ENCODE assay signal across 19 cellular contexts in the genomic region with DNA sequence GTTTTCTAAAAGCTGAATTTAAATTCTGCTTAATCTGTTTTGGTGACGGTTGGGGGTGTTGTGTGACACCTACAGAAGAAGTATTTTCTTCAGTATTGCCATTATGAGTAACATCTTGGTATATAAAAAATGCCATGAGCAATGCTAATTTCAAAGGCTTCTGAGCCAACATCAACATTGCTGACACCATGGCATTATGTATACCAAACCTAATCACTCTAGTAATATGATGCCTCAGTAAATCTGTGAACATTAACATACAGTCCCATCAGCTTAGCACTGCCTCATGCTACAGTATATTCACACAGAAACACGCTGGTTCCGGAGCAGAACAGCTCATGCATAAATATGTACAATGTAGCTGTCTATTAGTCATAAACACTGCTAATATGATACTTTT.
DNase-seq lines count a peak whose midpoint lies in the region; ATAC-seq and TF ChIP-seq lines count a peak whose summit lies in the region.
"Had no signal": no experiment of that assay in that cellular context is flagged by ENCODE, and none has a peak within 500 bp of the region (broad histone marks: within the 10 kb centered on the region; RNA-seq: fewer than 3 reads in every experiment).

No MANE protein-coding gene starts in this region.

- intact Hi-C loops in Panc1 (cut with micrococcal nuclease; ENCODE audit: unreplicated experiment) = no loop called here

- no peaks in the 10 kb centered on the region for H3K36me3 ChIP-seq in Panc1 (ENCODE audit: control insufficient read depth, insufficient read depth, low read length)
- H3K36me3 ChIP-seq: cardiac muscle cell, sigmoid colon had no signal

- no peaks in the 10 kb centered on the region for H3K27me3 ChIP-seq in Panc1 (ENCODE audit: control insufficient read depth, insufficient read depth, low read length)
- H3K27me3 ChIP-seq: cardiac muscle cell, hepatocyte, sigmoid colon had no signal

- H3K9me3 ChIP-seq in Panc1 (ENCODE audit: control insufficient read depth, insufficient read depth, low read depth, low read length) = no peaks in the 10 kb centered on the region; the same call in 1 of the 2 replicates
- H3K9me3 ChIP-seq: sigmoid colon, SK-N-SH had no signal

- no peak overlapping the region for H3K27ac ChIP-seq in Panc1 (ENCODE audit: low read length)
- H3K27ac ChIP-seq: cardiac muscle cell, hepatocyte, sigmoid colon had no signal

- no peak overlapping the region for H3K4me3 ChIP-seq in Panc1 (ENCODE audit: low read depth in 2 of 2, low read length in 2 of 2)
- H3K4me3 ChIP-seq: cardiac muscle cell, GM12878, hepatocyte, sigmoid colon had no signal

- BruUV-seq in Panc1 (replicated peaks; lab: Mats Ljungman, UMichigan) = no TSS peak

- no peak for TF ChIP-seq EP300 in Ishikawa (IDR thresholded peaks at IDR 0.05; ENCODE audit: borderline replicate concordance)

- DNase-seq in DMS 273 (lab: John Stamatoyannopoulos, UW; ENCODE audit: unreplicated experiment) = peak; percentile 73
- DNase-seq in Panc1 (ENCODE audit: low read depth, low spot score) = peak; percentile 47
- peak; percentile 16 for DNase-seq in glomerular visceral epithelial cell (ENCODE audit: extremely low spot score)
- no peak for DNase-seq in COLO829 (ENCODE audit: low spot score)
- DNase-seq in activated CD4-positive, alpha-beta T cell treated with anti-CD3 and anti-CD28 coated beads, Interleukin-2, amount 50 U/mL, for 4 hours = no peak
- DNase-seq: activated T-cell treated with anti-CD3 and anti-CD28 coated beads, Interleukin-2, amount 50 U/mL, for 4 hours; NCI-H2107; nucleus accumbens; sigmoid colon; SK-N-SH; stimulated activated CD4-positive, alpha-beta T cell treated with anti-CD3 and anti-CD28 coated beads, Interleukin-4, amount 100 ng/mL, for 24 hours; stimulated activated CD8-positive, alpha-beta memory T cell treated with anti-CD3 and anti-CD28 coated beads, Interleukin-4, amount 100 ng/mL, for 48 hours had no signal

- POLR2A ChIA-PET in Panc1 (lab: Charles Lee) = no interaction called here

- no peak; the same call in 1 of the 2 replicates for ATAC-seq in Panc1
- no peak for ATAC-seq in HG02642 (IDR thresholded peaks at IDR 0.05; ENCODE audit: poor library complexity, unreplicated experiment)
- no peak for ATAC-seq in HG03095 (IDR thresholded peaks at IDR 0.05; ENCODE audit: unreplicated experiment)
- ATAC-seq: activated T-cell treated with anti-CD3 and anti-CD28 coated beads, Interleukin-2, amount 50 U/mL, for 4 hours; GM12878; left lobe of liver had no signal

- no peak for TF ChIP-seq RAD21 in Ishikawa (IDR thresholded peaks at IDR 0.05; ENCODE audit: low read depth)

- TF ChIP-seq CTCF in Panc1 (IDR thresholded peaks at IDR 0.05) = no peak

- CTCF ChIA-PET in Panc1 (lab: Charles Lee) = no interaction called here

- in situ Hi-C loops in Panc1 (cut with HindIII; ENCODE audit: low pct_unique_long_range_greater_than_20kb, low sequenced_read_pairs) = no loop called here

- H3K4me1 ChIP-seq in Panc1 (ENCODE audit: control insufficient read depth, insufficient read depth, low read length) = no peaks in the 10 kb centered on the region
- H3K4me1 ChIP-seq: sigmoid colon had no signal

TF ChIP-seq in Ishikawa, 13 proteins besides CTCF, POLR2A, EP300 and RAD21:
- TF ChIP-seq NFIC (IDR thresholded peaks at IDR 0.05) = peak; percentile 27; the same call in 1 of the 2 replicates
- no peak for TF ChIP-seq TEAD4 (IDR thresholded peaks at IDR 0.05)

Comparison
In these comparisons a context has a peak if more than half of its experiments do, and no peak if none do; other contexts are left out.
1. DNase-seq: peak in DMS 273 (single experiment), Panc1 (single experiment) and glomerular visceral epithelial cell (single experiment); none in COLO829 (single experiment) and activated CD4-positive, alpha-beta T cell treated with anti-CD3 and anti-CD28 coated beads, Interleukin-2, amount 50 U/mL, for 4 hours (0 of 2).